Comparison of ENCODE assay signal across 8 cellular contexts in genomic region chr22:50184541-50185383, GRCh38. TPM values are rescaled to one million over a fixed set of nuclear protein-coding genes. Genes with fewer than 3 reads are reported as not detected.
DNase-seq lines count a peak whose midpoint lies in the region; ATAC-seq and TF ChIP-seq lines count a peak whose summit lies in the region.

No MANE protein-coding gene starts in this region.

- peaks cover 5% of the 10 kb centered on the region for H3K27me3 Mint-ChIP-seq in activated B cell treated with CpG ODN at 0.5 μM for 24 hours

- TF ChIP-seq CTCF in activated B cell treated with CpG ODN at 0.5 μM for 24 hours (IDR thresholded peaks at IDR 0.05), result no peak

- H3K36me3 Mint-ChIP-seq in activated B cell treated with CpG ODN at 0.5 μM for 24 hours (ENCODE audit: low read depth), result peaks cover 2% of the 10 kb centered on the region

- peaks cover 39% of the 10 kb centered on the region for H3K4me1 Mint-ChIP-seq in activated B cell treated with CpG ODN at 0.5 μM for 24 hours

- no peaks in the 10 kb centered on the region for H3K9me3 Mint-ChIP-seq in activated B cell treated with CpG ODN at 0.5 μM for 24 hours

- peak overlapping the region; percentile 74 to 86 (median 81) for H3K9ac ChIP-seq in skeletal muscle tissue (ENCODE audit: low read depth in 1 of 3, low read length in 3 of 3)

- peaks cover 19 to 28% (median 26%) of the 10 kb centered on the region in 3 donors for H3K4me1 ChIP-seq in skeletal muscle tissue (ENCODE audit: control insufficient read depth in 3 of 3, insufficient read depth in 3 of 3, low read length in 3 of 3)

- peak; percentile 47 for DNase-seq in GM19238 (ENCODE audit: insufficient read length, low spot score)
- no peak for DNase-seq in activated B cell treated with CpG ODN at 0.5 μM for 24 hours
- peak; percentile 53 for DNase-seq in left ventricle myocardium superior
- DNase-seq in AG08395 (ENCODE audit: low spot score), result no peak
- no peak for DNase-seq in stimulated activated naive CD4-positive, alpha-beta T cell treated with Interleukin-2 at 50 U/mL for 16 hours (lab: John Stamatoyannopoulos, UW)
- no peak for DNase-seq in NCI-H1694 treated with DMSO at 0.1 percent for 48 hours (lab: John Stamatoyannopoulos, UW)
- DNase-seq in HEK293T (ENCODE audit: extremely low spot score), result no peak

- CTCF ChIA-PET in activated B cell treated with CpG ODN at 0.5 μM for 24 hours (lab: Charles Lee), result no interaction called here
- CTCF ChIA-PET in HEK293T (lab: Yijun Ruan, JAX), result interaction anchor here (0.7 kb wide), 1 partner anchor 22 kb away, joined by 3 read pairs; no protein-coding TSS in a partner anchor

- peaks cover 1 to 8% (median 2%) of the 10 kb centered on the region in 3 donors for H3K27me3 ChIP-seq in skeletal muscle tissue (ENCODE audit: control insufficient read depth in 3 of 3, insufficient read depth in 3 of 3, low read length in 3 of 3)

- H3K27ac ChIP-seq in skeletal muscle tissue (ENCODE audit: low read depth, low read length), result no peak overlapping the region

- POLR2A ChIA-PET in activated B cell treated with CpG ODN at 0.5 μM for 24 hours (lab: Charles Lee), result interaction anchor here (0.6 to 1.2 kb wide), 4 partner anchors 8 to 66 kb away, joined by 3 to 5 read pairs (median 4); partner anchors contain the start of gene HDAC10
- POLR2A ChIA-PET in HEK293T (lab: Yijun Ruan, JAX), result interaction anchor here (1.2 kb wide), 1 partner anchor 14 kb away, joined by 4 read pairs; the partner anchor contains the start of gene PANX2

- no peaks in the 10 kb centered on the region for H3K9me3 ChIP-seq in skeletal muscle tissue (ENCODE audit: control insufficient read depth in 3 of 3, low read length in 3 of 3)

- no peak overlapping the region for H3K27ac Mint-ChIP-seq in activated B cell treated with CpG ODN at 0.5 μM for 24 hours

- intact Hi-C loops in activated B cell treated with CpG ODN at 0.5 μM for 24 hours (cut with micrococcal nuclease), result loop anchor here (1.0 to 2.0 kb wide), 2 partner anchors 11 to 16 kb away; partner anchors contain the start of gene SELENOO
- intact Hi-C loops in left ventricle myocardium superior (cut with micrococcal nuclease), result no loop called here

- ATAC-seq in activated B cell treated with CpG ODN at 0.5 μM for 24 hours (ENCODE audit: low read depth) (no peak), left ventricle myocardium superior (peak; percentile 3)

- peak overlapping the region; percentile 83 for H3K4me3 Mint-ChIP-seq in activated B cell treated with CpG ODN at 0.5 μM for 24 hours

- peak overlapping the region; percentile 83 to 91 (median 89) for H3K4me3 ChIP-seq in skeletal muscle tissue (ENCODE audit: low read length in 3 of 3)

- H3K36me3 ChIP-seq in skeletal muscle tissue (ENCODE audit: control insufficient read depth in 3 of 3, insufficient read depth in 3 of 3, low read length in 3 of 3), result no peaks in the 10 kb centered on the region

TF ChIP-seq in HEK293T, 16 proteins besides CTCF, POLR2A, EP300 and RAD21:
- TF ChIP-seq HDGF (IDR thresholded peaks at IDR 0.05; ENCODE audit: borderline replicate concordance) (no peak), FOXM1 (IDR thresholded peaks at IDR 0.05; ENCODE audit: borderline replicate concordance) (no peak), ELF4 (IDR thresholded peaks at IDR 0.05) (no peak), ZNF384 (IDR thresholded peaks at IDR 0.05) (no peak), FOXK2 (IDR thresholded peaks at IDR 0.05) (no peak), FOXA1 (IDR thresholded peaks at IDR 0.05) (no peak), TARDBP (IDR thresholded peaks at IDR 0.05) (no peak), PKNOX1 (IDR thresholded peaks at IDR 0.05) (no peak), BHLHE40 (IDR thresholded peaks at IDR 0.05; ENCODE audit: borderline replicate concordance) (no peak), SUZ12 (IDR thresholded peaks at IDR 0.05) (no peak), SP1 (IDR thresholded peaks at IDR 0.05) (no peak), NFRKB (IDR thresholded peaks at IDR 0.05) (no peak), L3MBTL2 (conservative IDR thresholded peaks at IDR 0.05) (no peak), ARNT (IDR thresholded peaks at IDR 0.05) (no peak), LEF1 (IDR thresholded peaks at IDR 0.05; ENCODE audit: borderline replicate concordance) (no peak), CTBP1 (IDR thresholded peaks at IDR 0.05; ENCODE audit: borderline replicate concordance) (no peak)

RNA-seq across cellular contexts. Expression of gene TRABD, which starts 1.0 kb away (rescaled TPM):
- 80.6 and 86.4 TPM in 2 replicates for total RNA-seq in activated B cell treated with CpG ODN at 0.5 μM for 24 hours
- total RNA-seq in left ventricle myocardium superior, result 23.8 TPM
- total RNA-seq in skeletal muscle tissue, result 4.7 TPM

RNA-seq across cellular contexts. Expression of gene PANX2, which starts 14.2 kb away (rescaled TPM):
- total RNA-seq in activated B cell treated with CpG ODN at 0.5 μM for 24 hours, result 0.27 and 0.44 TPM in 2 replicates
- 0.40 TPM for total RNA-seq in left ventricle myocardium superior
- total RNA-seq in skeletal muscle tissue, result not detected

RNA-seq across cellular contexts. Expression of gene SELENOO, which starts 16.0 kb away (rescaled TPM):
- 33.9 and 39.0 TPM in 2 replicates for total RNA-seq in activated B cell treated with CpG ODN at 0.5 μM for 24 hours
- 14.5 TPM for total RNA-seq in left ventricle myocardium superior
- total RNA-seq in skeletal muscle tissue, result 4.7 TPM

Comparison
In these comparisons a context has a peak if more than half of its experiments do, and no peak if none do; other contexts are left out.
1. DNase-seq: peak in GM19238 (single experiment) and left ventricle myocardium superior (single experiment); none in activated B cell treated with CpG ODN at 0.5 μM for 24 hours (single experiment), AG08395 (single experiment), stimulated activated naive CD4-positive, alpha-beta T cell treated with Interleukin-2 at 50 U/mL for 16 hours (single experiment), NCI-H1694 treated with DMSO at 0.1 percent for 48 hours (single experiment) and HEK293T (single experiment).